In the genomic region with DNA sequence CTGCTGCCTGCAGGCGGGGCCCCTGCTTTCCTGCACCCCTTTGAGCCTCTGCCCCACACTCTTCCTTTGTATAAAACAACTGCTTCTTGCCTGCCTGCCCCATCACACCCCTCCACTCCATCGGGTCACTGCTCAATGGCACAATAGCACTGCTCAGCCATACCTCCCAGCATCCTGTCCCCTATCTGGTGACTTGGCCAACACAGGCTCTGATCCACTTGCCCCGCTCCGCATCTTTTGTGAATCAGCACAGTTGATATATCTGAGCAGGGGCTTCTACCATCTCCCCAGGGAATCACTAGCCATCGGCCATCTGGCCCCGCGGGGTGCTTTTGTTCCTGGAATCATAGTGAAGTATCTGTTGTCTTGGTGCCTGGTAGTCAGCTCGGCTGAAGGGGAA, we compare ENCODE assay signal across 1 cellular context.
TF ChIP-seq lines count a peak whose summit lies in the region.

No MANE protein-coding gene starts in this region.

TF ChIP-seq in GM23338, 12 proteins besides CTCF, POLR2A, EP300 and RAD21 (continued from another document):
- TF ChIP-seq, protein P1, sequence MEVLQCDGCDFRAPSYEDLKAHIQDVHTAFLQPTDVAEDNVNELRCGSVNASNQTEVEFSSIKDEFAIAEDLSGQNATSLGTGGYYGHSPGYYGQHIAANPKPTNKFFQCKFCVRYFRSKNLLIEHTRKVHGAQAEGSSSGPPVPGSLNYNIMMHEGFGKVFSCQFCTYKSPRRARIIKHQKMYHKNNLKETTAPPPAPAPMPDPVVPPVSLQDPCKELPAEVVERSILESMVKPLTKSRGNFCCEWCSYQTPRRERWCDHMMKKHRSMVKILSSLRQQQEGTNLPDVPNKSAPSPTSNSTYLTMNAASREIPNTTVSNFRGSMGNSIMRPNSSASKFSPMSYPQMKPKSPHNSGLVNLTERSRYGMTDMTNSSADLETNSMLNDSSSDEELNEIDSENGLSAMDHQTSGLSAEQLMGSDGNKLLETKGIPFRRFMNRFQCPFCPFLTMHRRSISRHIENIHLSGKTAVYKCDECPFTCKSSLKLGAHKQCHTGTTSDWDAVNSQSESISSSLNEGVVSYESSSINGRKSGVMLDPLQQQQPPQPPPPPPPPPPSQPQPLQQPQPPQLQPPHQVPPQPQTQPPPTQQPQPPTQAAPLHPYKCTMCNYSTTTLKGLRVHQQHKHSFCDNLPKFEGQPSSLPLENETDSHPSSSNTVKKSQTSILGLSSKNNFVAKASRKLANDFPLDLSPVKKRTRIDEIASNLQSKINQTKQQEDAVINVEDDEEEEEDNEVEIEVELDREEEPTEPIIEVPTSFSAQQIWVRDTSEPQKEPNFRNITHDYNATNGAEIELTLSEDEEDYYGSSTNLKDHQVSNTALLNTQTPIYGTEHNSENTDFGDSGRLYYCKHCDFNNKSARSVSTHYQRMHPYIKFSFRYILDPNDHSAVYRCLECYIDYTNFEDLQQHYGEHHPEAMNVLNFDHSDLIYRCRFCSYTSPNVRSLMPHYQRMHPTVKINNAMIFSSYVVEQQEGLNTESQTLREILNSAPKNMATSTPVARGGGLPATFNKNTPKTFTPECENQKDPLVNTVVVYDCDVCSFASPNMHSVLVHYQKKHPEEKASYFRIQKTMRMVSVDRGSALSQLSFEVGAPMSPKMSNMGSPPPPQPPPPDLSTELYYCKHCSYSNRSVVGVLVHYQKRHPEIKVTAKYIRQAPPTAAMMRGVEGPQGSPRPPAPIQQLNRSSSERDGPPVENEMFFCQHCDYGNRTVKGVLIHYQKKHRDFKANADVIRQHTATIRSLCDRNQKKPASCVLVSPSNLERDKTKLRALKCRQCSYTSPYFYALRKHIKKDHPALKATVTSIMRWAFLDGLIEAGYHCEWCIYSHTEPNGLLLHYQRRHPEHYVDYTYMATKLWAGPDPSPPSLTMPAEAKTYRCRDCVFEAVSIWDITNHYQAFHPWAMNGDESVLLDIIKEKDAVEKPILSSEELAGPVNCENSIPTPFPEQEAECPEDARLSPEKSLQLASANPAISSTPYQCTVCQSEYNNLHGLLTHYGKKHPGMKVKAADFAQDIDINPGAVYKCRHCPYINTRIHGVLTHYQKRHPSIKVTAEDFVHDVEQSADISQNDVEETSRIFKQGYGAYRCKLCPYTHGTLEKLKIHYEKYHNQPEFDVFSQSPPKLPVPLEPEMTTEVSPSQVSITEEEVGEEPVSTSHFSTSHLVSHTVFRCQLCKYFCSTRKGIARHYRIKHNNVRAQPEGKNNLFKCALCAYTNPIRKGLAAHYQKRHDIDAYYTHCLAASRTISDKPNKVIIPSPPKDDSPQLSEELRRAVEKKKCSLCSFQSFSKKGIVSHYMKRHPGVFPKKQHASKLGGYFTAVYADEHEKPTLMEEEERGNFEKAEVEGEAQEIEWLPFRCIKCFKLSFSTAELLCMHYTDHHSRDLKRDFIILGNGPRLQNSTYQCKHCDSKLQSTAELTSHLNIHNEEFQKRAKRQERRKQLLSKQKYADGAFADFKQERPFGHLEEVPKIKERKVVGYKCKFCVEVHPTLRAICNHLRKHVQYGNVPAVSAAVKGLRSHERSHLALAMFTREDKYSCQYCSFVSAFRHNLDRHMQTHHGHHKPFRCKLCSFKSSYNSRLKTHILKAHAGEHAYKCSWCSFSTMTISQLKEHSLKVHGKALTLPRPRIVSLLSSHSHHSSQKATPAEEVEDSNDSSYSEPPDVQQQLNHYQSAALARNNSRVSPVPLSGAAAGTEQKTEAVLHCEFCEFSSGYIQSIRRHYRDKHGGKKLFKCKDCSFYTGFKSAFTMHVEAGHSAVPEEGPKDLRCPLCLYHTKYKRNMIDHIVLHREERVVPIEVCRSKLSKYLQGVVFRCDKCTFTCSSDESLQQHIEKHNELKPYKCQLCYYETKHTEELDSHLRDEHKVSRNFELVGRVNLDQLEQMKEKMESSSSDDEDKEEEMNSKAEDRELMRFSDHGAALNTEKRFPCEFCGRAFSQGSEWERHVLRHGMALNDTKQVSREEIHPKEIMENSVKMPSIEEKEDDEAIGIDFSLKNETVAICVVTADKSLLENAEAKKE (CRISPR knock-in tag; IDR thresholded peaks at IDR 0.05) = no peak
